In genomic region chr20:59015812-59016711, GRCh38 we compare ENCODE assay signal across 16 cellular contexts. TPM values are rescaled to one million over a fixed set of nuclear protein-coding genes. Genes with fewer than 3 reads are reported as not detected.
A peak's percentile ranks its signal among the peaks of the same experiment; 100 is the strongest.
DNase-seq lines count a peak whose midpoint lies in the region; TF ChIP-seq lines count a peak whose summit lies in the region.
"Had no signal": no experiment of that assay in that cellular context is flagged by ENCODE, and none has a peak within 500 bp of the region (broad histone marks: within the 10 kb centered on the region; RNA-seq: fewer than 3 reads in every experiment).

No MANE protein-coding gene starts in this region.

- no peak for TF ChIP-seq EP300 in tibial nerve (IDR thresholded peaks at IDR 0.05)

- H3K36me3 ChIP-seq in testis (ENCODE audit: low read depth, missing control alignments) (no peaks in the 10 kb centered on the region), tibial nerve (peaks cover 0 to 4% (median 0%) of the 10 kb centered on the region in 3 donors)
- H3K36me3 ChIP-seq: ovary, tibial artery had no signal

- peak overlapping the region; percentile 31 to 62 for H3K27ac ChIP-seq in testis
- H3K27ac ChIP-seq in tibial nerve, result no peak overlapping the region
- H3K27ac ChIP-seq: tibial artery had no signal

- no peak for TF ChIP-seq POLR2A in erythroblast (IDR thresholded peaks at IDR 0.05; ENCODE audit: low read length)
- TF ChIP-seq POLR2A in testis (IDR thresholded peaks at IDR 0.05), result no peak
- no peak for TF ChIP-seq POLR2A in tibial nerve (IDR thresholded peaks at IDR 0.05)

- H3K4me1 ChIP-seq in testis, result peaks cover 21% of the 10 kb centered on the region
- peaks cover 0 to 6% (median 3%) of the 10 kb centered on the region in 4 donors for H3K4me1 ChIP-seq in tibial nerve

- TF ChIP-seq CTCF in testis (IDR thresholded peaks at IDR 0.05) (no peak), tibial nerve (IDR thresholded peaks at IDR 0.05) (no peak)

- H3K4me3 ChIP-seq in testis, result no peak overlapping the region
- H3K4me3 ChIP-seq in tibial nerve, result no peak overlapping the region
- H3K4me3 ChIP-seq: ovary, tibial artery had no signal

- H3K27me3 ChIP-seq in testis (no peaks in the 10 kb centered on the region), tibial nerve (no peaks in the 10 kb centered on the region)
- H3K27me3 ChIP-seq: ovary, tibial artery had no signal

- peak; percentile 37 for DNase-seq in activated effector memory CD4-positive, alpha-beta T cell treated with anti-CD3 and anti-CD28 coated beads, Interleukin-2, amount 50 U/mL, for 16 hours
- DNase-seq in activated effector memory CD4-positive, alpha-beta T cell treated with Interleukin-2 at 50 U/mL for 16 hours, result no peak
- DNase-seq in SK-N-DZ (ENCODE audit: low spot score) (peak; percentile 79), erythroblast (lab: John Stamatoyannopoulos, UW) (peak; percentile 73 to 74), testis (peak; percentile 14), EL (no peak), NCI-H524 treated with DMSO at 0.1 percent for 48 hours (lab: John Stamatoyannopoulos, UW) (no peak), tibial nerve (ENCODE audit: low spot score in 2 of 2) (no peak)
- DNase-seq: activated CD4-positive, CD25-positive, alpha-beta regulatory T cell treated with anti-CD3 and anti-CD28 coated beads, Interleukin-2, amount 50 U/mL, for 72 hours; DND-41; effector memory CD4-positive, alpha-beta T cell; foreskin melanocyte; NCI-H2171; ovary; SW 1271; tibial artery had no signal

- WGBS in testis, 2 donors, result 85 to 91% methylated on average over 13 to 16 of the region's 16 CpGs
- 76 to 77% methylated on average over 16 of the region's 16 CpGs for WGBS in tibial nerve, 2 donors

- H3K9me3 ChIP-seq in testis (no peaks in the 10 kb centered on the region), tibial nerve (no peaks in the 10 kb centered on the region)
- H3K9me3 ChIP-seq: ovary, tibial artery had no signal

- intact Hi-C loops in testis (cut with DNase I; ENCODE audit: low total_unique reads), result no loop called here

RNA-seq across cellular contexts. Expression of gene TUBB1, which starts 3.2 kb away (rescaled TPM):
- not detected in 2 replicates for polyA plus RNA-seq in SK-N-DZ (2014; cell fraction: cytosol; rRNA removed)
- not detected in 2 replicates for polyA plus RNA-seq in SK-N-DZ (2014; cell fraction: nucleus; rRNA removed)
- total RNA-seq in testis (under 1 TPM; 0.25 to 0.55 TPM), tibial nerve (under 1 TPM in 3 of 4 donors, not detected in 1; 0.21 to 0.60 (median 0.59) TPM)
- polyA plus RNA-seq in testis (ENCODE audit: insufficient read depth, low read depth, low replicate concordance), result 1.3 TPM

RNA-seq across cellular contexts. Expression of gene CTSZ, which starts 9.0 kb away (rescaled TPM):
- polyA plus RNA-seq in SK-N-DZ (2014; cell fraction: cytosol; rRNA removed), result not detected in 2 replicates
- polyA plus RNA-seq in SK-N-DZ (2014; cell fraction: nucleus; rRNA removed), result not detected in 2 replicates
- total RNA-seq in testis (10 to 100 TPM; 49.4 to 77.4 TPM), tibial nerve (100 to 1,000 TPM in 2 of 4 donors, 10 to 100 TPM in 2; 83.5 to 145 (median 105) TPM)
- polyA plus RNA-seq in testis (ENCODE audit: insufficient read depth, low read depth, low replicate concordance), result 120 TPM

RNA-seq across cellular contexts. Expression of gene ATP5F1E, which starts 16.1 kb away (rescaled TPM):
- 48.0 and 60.9 TPM in 2 replicates for polyA plus RNA-seq in SK-N-DZ (2014; cell fraction: cytosol; rRNA removed)
- polyA plus RNA-seq in SK-N-DZ (2014; cell fraction: nucleus; rRNA removed), result 50.1 and 67.2 TPM in 2 replicates
- 10 to 100 TPM; 24.6 to 25.5 TPM for total RNA-seq in testis
- 76.0 TPM for polyA plus RNA-seq in testis (ENCODE audit: insufficient read depth, low read depth, low replicate concordance)
- total RNA-seq in tibial nerve, result 10 to 100 TPM; 15.1 to 35.2 (median 27.7) TPM

RNA-seq across cellular contexts. Expression of gene PRELID3B, which starts 26.5 kb away (rescaled TPM):
- polyA plus RNA-seq in SK-N-DZ (2014; cell fraction: cytosol; rRNA removed), result 154 and 172 TPM in 2 replicates
- 91.9 and 101 TPM in 2 replicates for polyA plus RNA-seq in SK-N-DZ (2014; cell fraction: nucleus; rRNA removed)
- total RNA-seq in testis (10 to 100 TPM; 29.1 to 35.3 TPM), tibial nerve (10 to 100 TPM; 19.2 to 34.5 (median 23.1) TPM)
- 54.3 TPM for polyA plus RNA-seq in testis (ENCODE audit: insufficient read depth, low read depth, low replicate concordance)

RNA-seq across cellular contexts. Expression of gene NELFCD, which starts 35.0 kb away (rescaled TPM):
- 88.1 and 93.3 TPM in 2 replicates for polyA plus RNA-seq in SK-N-DZ (2014; cell fraction: cytosol; rRNA removed)
- 237 and 372 TPM in 2 replicates for polyA plus RNA-seq in SK-N-DZ (2014; cell fraction: nucleus; rRNA removed)
- total RNA-seq in testis (100 to 1,000 TPM; 103 to 123 TPM), tibial nerve (10 to 100 TPM; 54.2 to 72.9 (median 56.8) TPM)
- 105 TPM for polyA plus RNA-seq in testis (ENCODE audit: insufficient read depth, low read depth, low replicate concordance)

Comparison
In these comparisons a context has a peak if more than half of its experiments do, and no peak if none do; other contexts are left out.
1. DNase-seq: peak in activated effector memory CD4-positive, alpha-beta T cell treated with anti-CD3 and anti-CD28 coated beads, Interleukin-2, amount 50 U/mL, for 16 hours (single experiment), SK-N-DZ (single experiment), erythroblast (2 of 2) and testis (single experiment); none in activated effector memory CD4-positive, alpha-beta T cell treated with Interleukin-2 at 50 U/mL for 16 hours (single experiment), EL (single experiment), NCI-H524 treated with DMSO at 0.1 percent for 48 hours (single experiment) and tibial nerve (0 of 2).
2. H3K27ac ChIP-seq: peak in testis (2 of 2); none in tibial nerve (0 of 4).